In the genomic region with DNA sequence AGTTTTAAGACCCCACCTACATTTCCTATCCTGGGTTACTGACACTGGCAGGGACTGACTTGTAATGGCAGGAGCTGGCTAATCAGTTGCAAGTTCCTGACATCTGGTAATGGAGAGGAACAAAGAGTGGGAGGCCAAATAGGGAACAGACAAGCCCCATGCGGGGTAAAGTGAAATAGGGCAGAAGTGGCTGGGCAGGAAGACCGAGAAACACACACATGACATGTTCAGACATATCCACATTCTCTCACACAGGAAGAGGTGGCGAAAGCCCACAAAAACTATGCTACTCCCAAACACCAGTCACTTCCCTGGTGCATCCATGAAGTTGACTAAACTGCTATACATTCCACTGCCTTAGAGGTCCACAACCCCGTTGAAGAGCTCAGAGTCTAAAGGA, we compare ENCODE assay signal across 8 cellular contexts.
DNase-seq lines count a peak whose midpoint lies in the region; ATAC-seq and TF ChIP-seq lines count a peak whose summit lies in the region.

No MANE protein-coding gene starts in this region.

- no peaks in the 10 kb centered on the region for H3K27me3 ChIP-seq in right atrium auricular region

- peaks cover 9% of the 10 kb centered on the region for H3K9me3 Mint-ChIP-seq in activated CD4-positive, alpha-beta memory T cell treated with anti-CD3 and anti-CD28 coated beads for 36 hours
- peaks cover 4% of the 10 kb centered on the region for H3K9me3 Mint-ChIP-seq in mesothelial cell of epicardium

- no peaks in the 10 kb centered on the region for H3K36me3 Mint-ChIP-seq in activated CD4-positive, alpha-beta memory T cell treated with anti-CD3 and anti-CD28 coated beads for 36 hours
- no peaks in the 10 kb centered on the region for H3K36me3 Mint-ChIP-seq in mesothelial cell of epicardium

- CTCF ChIA-PET in activated CD4-positive, alpha-beta memory T cell treated with anti-CD3 and anti-CD28 coated beads for 36 hours (lab: Charles Lee) = interaction anchor here (2.0 kb wide), 1 partner anchor 9 kb away, joined by 5 read pairs; no protein-coding TSS in a partner anchor

- peaks cover 0 to 7% of the 10 kb centered on the region in 2 donors for H3K9me3 ChIP-seq in right atrium auricular region

- no peak overlapping the region for H3K4me3 Mint-ChIP-seq in activated CD4-positive, alpha-beta memory T cell treated with anti-CD3 and anti-CD28 coated beads for 36 hours
- no peak overlapping the region for H3K4me3 Mint-ChIP-seq in mesothelial cell of epicardium

- peak overlapping the region in 1 of 2 donors; percentile 1 for H3K27ac ChIP-seq in right atrium auricular region

- peaks cover 0 to 6% of the 10 kb centered on the region in 2 donors for H3K4me1 ChIP-seq in right atrium auricular region

- ATAC-seq in Right ventricle myocardium inferior (peak; percentile 60), HG03159 (IDR thresholded peaks at IDR 0.05; ENCODE audit: unreplicated experiment) (peak; percentile 56)

- no peaks in the 10 kb centered on the region for H3K36me3 ChIP-seq in right atrium auricular region

- no peak overlapping the region for H3K4me3 ChIP-seq in right atrium auricular region

- TF ChIP-seq CTCF in right atrium auricular region (IDR thresholded peaks at IDR 0.05) (no peak), mesothelial cell of epicardium (IDR thresholded peaks at IDR 0.05; ENCODE audit: unreplicated experiment) (no peak), GM13977 (IDR thresholded peaks at IDR 0.05; ENCODE audit: extremely low read depth, insufficient read depth, missing control alignments) (no peak)

- H3K27me3 Mint-ChIP-seq in activated CD4-positive, alpha-beta memory T cell treated with anti-CD3 and anti-CD28 coated beads for 36 hours = no peaks in the 10 kb centered on the region
- H3K27me3 Mint-ChIP-seq in mesothelial cell of epicardium (ENCODE audit: low read depth) = no peaks in the 10 kb centered on the region

- intact Hi-C loops in Right ventricle myocardium inferior (cut with DNase I) = no loop called here
- intact Hi-C loops in activated CD4-positive, alpha-beta memory T cell treated with anti-CD3 and anti-CD28 coated beads for 36 hours (cut with micrococcal nuclease) = loop anchor here (5.0 to 10.0 kb wide), 2 partner anchors 54 to 537 kb away; no protein-coding TSS in a partner anchor

- POLR2A ChIA-PET in activated CD4-positive, alpha-beta memory T cell treated with anti-CD3 and anti-CD28 coated beads for 36 hours (lab: Charles Lee) = no interaction called here

- DNase-seq in Right ventricle myocardium inferior (ENCODE audit: missing footprints) (no peak), right atrium auricular region (ENCODE audit: low spot score) (no peak), mesothelial cell of epicardium (ENCODE audit: low spot score in 2 of 2, unreplicated experiment in 2 of 2) (no peak), GM13977 (ENCODE audit: low spot score) (no peak)
- DNase-seq in activated CD4-positive, alpha-beta memory T cell treated with anti-CD3 and anti-CD28 coated beads for 36 hours = peak; percentile 10
- DNase-seq in activated CD4-positive, CD25-positive, alpha-beta regulatory T cell treated with anti-CD3 and anti-CD28 coated beads, Interleukin-2, amount 50 U/mL, for 72 hours = no peak
- no peak for DNase-seq in stimulated activated CD4-positive, alpha-beta T cell treated with anti-CD3 and anti-CD28 coated beads, Interleukin-4, amount 100 ng/mL, for 4 hours

- no peak overlapping the region for H3K27ac Mint-ChIP-seq in activated CD4-positive, alpha-beta memory T cell treated with anti-CD3 and anti-CD28 coated beads for 36 hours
- H3K27ac Mint-ChIP-seq in mesothelial cell of epicardium = peak overlapping the region; percentile 87

- H3K4me1 Mint-ChIP-seq in activated CD4-positive, alpha-beta memory T cell treated with anti-CD3 and anti-CD28 coated beads for 36 hours (ENCODE audit: low read depth) = peaks cover 51% of the 10 kb centered on the region
- peaks cover 46% of the 10 kb centered on the region for H3K4me1 Mint-ChIP-seq in mesothelial cell of epicardium

- in situ Hi-C loops in GM13977 (cut with MboI; ENCODE audit: low pct_unique_long_range_greater_than_20kb, low sequenced_read_pairs, unreplicated experiment) = no loop called here
